In the genomic region with DNA sequence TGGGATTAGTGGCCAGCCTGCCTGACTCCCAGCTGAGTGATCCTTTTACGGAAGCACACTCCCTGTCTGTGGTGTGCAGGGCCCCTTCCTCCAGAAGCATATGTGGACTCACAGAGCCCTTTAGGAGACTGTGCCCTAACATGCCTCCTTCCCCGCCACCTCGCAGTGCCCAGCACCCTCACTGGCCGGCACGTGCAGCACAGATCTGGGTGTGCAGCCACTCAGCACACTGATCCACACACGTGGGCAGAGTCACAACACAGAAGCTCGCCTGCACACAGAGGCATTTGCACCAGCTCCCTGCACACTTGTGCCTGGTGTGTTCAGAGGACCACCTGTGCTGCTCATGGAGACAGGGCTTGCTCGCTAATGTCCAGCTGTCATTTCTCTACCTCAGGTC, we compare ENCODE assay signal across 27 cellular contexts. TPM values are rescaled to one million over a fixed set of nuclear protein-coding genes. Genes with fewer than 3 reads are reported as not detected.
DNase-seq lines count a peak whose midpoint lies in the region; ATAC-seq, FAIRE-seq and TF ChIP-seq lines count a peak whose summit lies in the region.
"Had no signal": no experiment of that assay in that cellular context is flagged by ENCODE, and none has a peak within 500 bp of the region (broad histone marks: within the 10 kb centered on the region; RNA-seq: fewer than 3 reads in every experiment).

No MANE protein-coding gene starts in this region.

- ATAC-seq in HepG2 (no peak), right lobe of liver (no peak), mucosa of descending colon (no peak), upper lobe of right lung (no peak)
- ATAC-seq in activated T-cell treated with anti-CD3 and anti-CD28 coated beads, Interleukin-2, amount 50 U/mL, for 4 hours: no peak
- ATAC-seq: stimulated activated naive CD8-positive, alpha-beta T cell treated with anti-CD3 and anti-CD28 coated beads, Interleukin-15, amount 100 ng/mL, for 72 hours had no signal

- no peak overlapping the region for H3K4me3 ChIP-seq in HepG2 (replicated peaks in 1 of 3; ENCODE audit: insufficient read depth in 1 of 3, low read depth in 2 of 3, low read length in 3 of 3)
- H3K4me3 ChIP-seq in right lobe of liver: no peak overlapping the region
- no peak overlapping the region for H3K4me3 ChIP-seq in mucosa of descending colon
- no peak overlapping the region for H3K4me3 ChIP-seq in upper lobe of right lung
- H3K4me3 ChIP-seq: prostate gland, thyroid gland had no signal

- DNase-seq in HepG2 (ENCODE audit: low spot score): no peak
- DNase-seq in right lobe of liver: no peak
- peak in 2 of 3 donors; percentile 21 to 34 for DNase-seq in mucosa of descending colon
- peak; percentile 55 for DNase-seq in upper lobe of right lung
- no peak for DNase-seq in activated T-cell treated with anti-CD3 and anti-CD28 coated beads, Interleukin-2, amount 50 U/mL, for 4 hours
- DNase-seq in NOMO-1 treated with DMSO at 0.1 percent for 48 hours (lab: John Stamatoyannopoulos, UW; ENCODE audit: unreplicated experiment): no peak
- no peak for DNase-seq in OCI-M1 (lab: John Stamatoyannopoulos, UW)
- DNase-seq: activated CD4-positive, alpha-beta T cell treated with anti-CD3 and anti-CD28 coated beads for 48 hours; activated T-cell treated with anti-CD3 and anti-CD28 coated beads, Interleukin-2, amount 50 U/mL, for 1 hour; cerebellar nuclear complex; COR-L47; DMS79; GF-D8; HCEC 1CT; NCI-H1048; NCI-H1694; stimulated activated naive CD8-positive, alpha-beta T cell treated with anti-CD3 and anti-CD28 coated beads, Interleukin-15, amount 100 ng/mL, for 72 hours; thyroid gland had no signal

- no peak for TF ChIP-seq POLR2A in HepG2 (IDR thresholded peaks at IDR 0.05; ENCODE audit: insufficient read depth in 1 of 2, low read depth in 2 of 2, low read length in 2 of 2)
- no peak for TF ChIP-seq POLR2A in right lobe of liver (IDR thresholded peaks at IDR 0.05)

- TF ChIP-seq CTCF in HepG2 (CRISPR knock-in tag; IDR thresholded peaks at IDR 0.05) (no peak), right lobe of liver (IDR thresholded peaks at IDR 0.05) (no peak), brain (conservative IDR thresholded peaks at IDR 0.05) (no peak), mucosa of descending colon (IDR thresholded peaks at IDR 0.05) (no peak), upper lobe of right lung (IDR thresholded peaks at IDR 0.05) (no peak)

- H3K36me3 ChIP-seq in HepG2 (replicated peaks in 1 of 2; ENCODE audit: control insufficient read depth in 1 of 2, insufficient read depth in 2 of 2, low read length in 2 of 2): no peaks in the 10 kb centered on the region
- H3K36me3 ChIP-seq in right lobe of liver: no peaks in the 10 kb centered on the region
- no peaks in the 10 kb centered on the region for H3K36me3 ChIP-seq in mucosa of descending colon (ENCODE audit: low read depth)
- H3K36me3 ChIP-seq in upper lobe of right lung: no peaks in the 10 kb centered on the region
- H3K36me3 ChIP-seq: prostate gland, thyroid gland had no signal

- peaks cover 0 to 3% (median 0%) of the 10 kb centered on the region in 5 experiments for H3K9me3 Mint-ChIP-seq in brain
- no peaks in the 10 kb centered on the region for H3K9me3 Mint-ChIP-seq in activated T-cell treated with anti-CD3 and anti-CD28 coated beads, Interleukin-2, amount 50 U/mL, for 4 hours
- H3K9me3 Mint-ChIP-seq: stimulated activated naive CD8-positive, alpha-beta T cell treated with anti-CD3 and anti-CD28 coated beads, Interleukin-15, amount 100 ng/mL, for 72 hours had no signal

- H3K9ac ChIP-seq in HepG2 (ENCODE audit: insufficient read depth, low read depth, low read length): no peak overlapping the region

- peaks cover 11% of the 10 kb centered on the region for H3K27me3 Mint-ChIP-seq in brain
- peaks cover 11% of the 10 kb centered on the region for H3K27me3 Mint-ChIP-seq in activated T-cell treated with anti-CD3 and anti-CD28 coated beads, Interleukin-2, amount 50 U/mL, for 4 hours (ENCODE audit: low read depth)

- CTCF ChIA-PET in HepG2 (lab: Yijun Ruan, JAX; ENCODE audit: low intra/inter-chr PET ratio, low total read pairs): no interaction called here

- POLR2A ChIA-PET in HepG2 (lab: Yijun Ruan, JAX): no interaction called here

- H3K27me3 ChIP-seq in HepG2 (ENCODE audit: control insufficient read depth in 1 of 2, insufficient read depth in 2 of 2, low read length in 2 of 2) (peaks cover 0 to 5% of the 10 kb centered on the region in 2 experiments; a peak in 1 of 5 replicates), right lobe of liver (no peaks in the 10 kb centered on the region), upper lobe of right lung (no peaks in the 10 kb centered on the region)
- H3K27me3 ChIP-seq: thyroid gland had no signal

- peaks cover 19% of the 10 kb centered on the region for H3K4me1 ChIP-seq in HepG2 (ENCODE audit: insufficient read depth, low read length)
- no peaks in the 10 kb centered on the region for H3K4me1 ChIP-seq in right lobe of liver
- no peaks in the 10 kb centered on the region for H3K4me1 ChIP-seq in mucosa of descending colon (ENCODE audit: low read depth)
- peaks cover 21% of the 10 kb centered on the region for H3K4me1 ChIP-seq in upper lobe of right lung
- H3K4me1 ChIP-seq: prostate gland had no signal

- no peaks in the 10 kb centered on the region for H4K20me1 ChIP-seq in HepG2 (ENCODE audit: insufficient read depth, low read length)

- intact Hi-C loops in HepG2 (cut with micrococcal nuclease; ENCODE audit: unreplicated experiment) (no loop called here), right lobe of liver (cut with DNase I) (no loop called here), mucosa of descending colon (cut with DNase I, micrococcal nuclease) (no loop called here), upper lobe of right lung (cut with DNase I) (no loop called here)

- peaks cover 54% of the 10 kb centered on the region for H3K4me1 Mint-ChIP-seq in brain
- H3K4me1 Mint-ChIP-seq in activated T-cell treated with anti-CD3 and anti-CD28 coated beads, Interleukin-2, amount 50 U/mL, for 4 hours (ENCODE audit: low read depth): peaks cover 19% of the 10 kb centered on the region

- TF ChIP-seq EP300 in HepG2 (IDR thresholded peaks at IDR 0.05; ENCODE audit: low read depth in 2 of 2, low read length in 2 of 2) (no peak), HepG2 (CRISPR knock-in tag; IDR thresholded peaks at IDR 0.05; ENCODE audit: borderline replicate concordance) (no peak)

- BruUV-seq in HepG2 (replicated peaks; lab: Mats Ljungman, UMichigan): no TSS peak

- H2AFZ ChIP-seq in HepG2 (ENCODE audit: low read length): no peak overlapping the region

- no peak for FAIRE-seq in HepG2 (lab: Jason Lieb, UNC)
- FAIRE-seq: A204.1, GM18507, islet of Langerhans had no signal

- no peak for TF ChIP-seq RAD21 in HepG2 (CRISPR knock-in tag; IDR thresholded peaks at IDR 0.05)

- peak overlapping the region in 2 of 5 experiments; percentile 24 to 28 for H3K27ac Mint-ChIP-seq in brain
- H3K27ac Mint-ChIP-seq: stimulated activated naive CD8-positive, alpha-beta T cell treated with anti-CD3 and anti-CD28 coated beads, Interleukin-15, amount 100 ng/mL, for 72 hours had no signal

- in situ Hi-C loops in HepG2 (cut with HindIII; ENCODE audit: extremely low pct_ligation_motif_present, low pct_unique_long_range_greater_than_20kb): no loop called here

- H3K4me2 ChIP-seq in HepG2 (ENCODE audit: low read depth, low read length): no peak overlapping the region

- WGBS in HepG2 (ENCODE audit: low lambda C conversion rate): 100% methylated on average over 3 of the region's 8 CpGs
- WGBS in right lobe of liver (ENCODE audit: insufficient coverage, low coverage, low lambda C conversion rate, missing lambda C conversion rate): no CpG with 5 or more reads among the region's 8 CpGs

- H3K79me2 ChIP-seq in HepG2 (ENCODE audit: insufficient read depth, low read length): no peaks in the 10 kb centered on the region

- no peaks in the 10 kb centered on the region for H3K36me3 Mint-ChIP-seq in brain
- H3K36me3 Mint-ChIP-seq in activated T-cell treated with anti-CD3 and anti-CD28 coated beads, Interleukin-2, amount 50 U/mL, for 4 hours (ENCODE audit: insufficient read depth): no peaks in the 10 kb centered on the region

- H3K9me3 ChIP-seq in HepG2 (ENCODE audit: low read length) (no peaks in the 10 kb centered on the region), right lobe of liver (no peaks in the 10 kb centered on the region), mucosa of descending colon (no peaks in the 10 kb centered on the region), upper lobe of right lung (no peaks in the 10 kb centered on the region)
- H3K9me3 ChIP-seq: prostate gland, thyroid gland had no signal

- H3K27ac ChIP-seq in HepG2 (ENCODE audit: extremely low read length, insufficient read depth, low read length) (no peak overlapping the region), right lobe of liver (no peak overlapping the region), upper lobe of right lung (no peak overlapping the region)
- H3K27ac ChIP-seq: prostate gland, thyroid gland, VCaP had no signal

- H3K4me3 Mint-ChIP-seq in brain: peak overlapping the region in 4 of 5 experiments; percentile 8 to 72 (median 52)
- H3K4me3 Mint-ChIP-seq in activated T-cell treated with anti-CD3 and anti-CD28 coated beads, Interleukin-2, amount 50 U/mL, for 4 hours: no peak overlapping the region
- H3K4me3 Mint-ChIP-seq: stimulated activated naive CD8-positive, alpha-beta T cell treated with anti-CD3 and anti-CD28 coated beads, Interleukin-15, amount 100 ng/mL, for 72 hours had no signal

RNA-seq across cellular contexts. Expression of a gene that starts 23.6 kb away (rescaled TPM):
- total RNA-seq in HepG2 (2016; rRNA removed; fragmentation: Illumina TruSeq; extraction: Trizol): 0.03 and 0.04 TPM in 2 replicates
- not detected in 2 replicates for total RNA-seq in HepG2 (2016; cell fraction: cytosol; rRNA removed; fragmentation: Illumina TruSeq; extraction: Trizol; ENCODE audit: low read depth)
- 0.01 and 0.02 TPM in 2 replicates for total RNA-seq in HepG2 (2016; cell fraction: insoluble cytoplasmic fraction; rRNA removed; fragmentation: Illumina TruSeq; extraction: Trizol)
- total RNA-seq in HepG2 (2016; cell fraction: membrane; rRNA removed; fragmentation: Illumina TruSeq; extraction: Trizol): not detected in 2 replicates
- 0.06 and 0.09 TPM in 2 replicates for total RNA-seq in HepG2 (2016; cell fraction: nucleus; rRNA removed; fragmentation: Illumina TruSeq; extraction: Trizol)
- 0.01 and 0.03 TPM in 2 replicates for polyA plus RNA-seq in HepG2 (2011; rRNA removed)
- polyA plus RNA-seq in HepG2 (2011; cell fraction: cytosol; rRNA removed): 0.01 TPM in 2 replicates
- 0.14 and 0.19 TPM in 2 replicates for polyA plus RNA-seq in HepG2 (2011; cell fraction: nucleus; rRNA removed)
- polyA plus RNA-seq in HepG2 (2012): 0.03 and 0.04 TPM in 2 replicates
- polyA plus RNA-seq in HepG2 (2016; cell fraction: cytosol; fragmentation: Illumina TruSeq; extraction: Trizol; ENCODE audit: low read depth): not detected in 2 replicates
- not detected in 2 replicates for polyA plus RNA-seq in HepG2 (2016; cell fraction: insoluble cytoplasmic fraction; fragmentation: Illumina TruSeq; extraction: Trizol; ENCODE audit: low read depth)
- not detected in 2 replicates for polyA plus RNA-seq in HepG2 (2016; cell fraction: membrane; fragmentation: Illumina TruSeq; extraction: Trizol; ENCODE audit: low read depth)
- not detected in 2 replicates for polyA plus RNA-seq in HepG2 (2016; cell fraction: nucleus; fragmentation: Illumina TruSeq; extraction: Trizol; ENCODE audit: insufficient read depth, low read depth)
- polyA minus RNA-seq in HepG2 (2011; rRNA and poly(A)+ RNA removed; ENCODE audit: low replicate concordance): 0.08 and 24.5 TPM in 2 replicates
- 0.18 TPM in 1 of 2 replicates, not detected in the other for polyA minus RNA-seq in HepG2 (2011; cell fraction: cytosol; rRNA and poly(A)+ RNA removed)
- 0.12 and 0.13 TPM in 2 replicates for polyA minus RNA-seq in HepG2 (2011; cell fraction: nucleus; rRNA and poly(A)+ RNA removed)
- under 1 TPM; 0.12 to 0.29 (median 0.20) TPM for total RNA-seq in right lobe of liver
- 11.3 TPM for polyA plus RNA-seq in brain (ENCODE audit: insufficient read depth, low read depth, low replicate concordance)
- total RNA-seq in mucosa of descending colon: 10 to 100 TPM in 1 of 3 donors, 1 to 10 TPM in 2; 3.0 to 86.8 (median 7.8) TPM
- 12.6 TPM for total RNA-seq in upper lobe of right lung
- under 1 TPM in 1 of 3 donors, not detected in 2; 0.03 TPM for total RNA-seq in activated T-cell treated with anti-CD3 and anti-CD28 coated beads, Interleukin-2, amount 50 U/mL, for 4 hours
- total RNA-seq: endothelial cell of umbilical vein; OCI-LY7; T-helper 2 cell treated with Interferon-gamma antibody and Interleukin-4, amounts not matched to agents 100 ng/mL and 5 ng/mL, for 36 hours had no signal
- polyA plus RNA-seq: endothelial cell of umbilical vein had no signal

Comparison
In these comparisons a context has a peak if more than half of its experiments do, and no peak if none do; other contexts are left out.
1. DNase-seq: peak in mucosa of descending colon (2 of 3) and upper lobe of right lung (single experiment); none in HepG2 (single experiment), right lobe of liver (0 of 3), activated T-cell treated with anti-CD3 and anti-CD28 coated beads, Interleukin-2, amount 50 U/mL, for 4 hours (single experiment), NOMO-1 treated with DMSO at 0.1 percent for 48 hours (single experiment) and OCI-M1 (single experiment).